In the genomic region with DNA sequence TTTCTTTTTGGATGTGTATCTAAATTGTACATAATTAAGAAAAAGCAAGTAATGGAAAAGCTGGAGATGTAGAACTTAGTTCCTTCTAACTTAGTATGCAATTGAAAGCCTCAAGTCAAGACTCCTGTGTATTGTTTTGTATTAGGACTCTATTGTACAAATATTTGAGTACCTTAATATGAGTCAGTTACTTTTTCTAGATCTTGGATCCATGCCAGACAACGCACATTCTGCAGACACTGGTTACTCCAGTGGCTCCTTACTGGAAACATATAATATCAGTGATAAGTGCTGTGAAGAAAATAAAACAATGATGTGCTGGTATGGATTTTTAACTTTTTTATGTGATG, we compare ENCODE assay signal across 8 cellular contexts. TPM values are rescaled to one million over a fixed set of nuclear protein-coding genes. Genes with fewer than 3 reads are reported as not detected.
A peak's percentile ranks its signal among the peaks of the same experiment; 100 is the strongest.
DNase-seq lines count a peak whose midpoint lies in the region; ATAC-seq and TF ChIP-seq lines count a peak whose summit lies in the region.

No MANE protein-coding gene starts in this region.

- H3K27ac Mint-ChIP-seq in naive B cell: peak overlapping the region; percentile 99 to 100 (median 99)

- peaks cover 22 to 69% (median 40%) of the 10 kb centered on the region in 10 experiments for H3K4me1 ChIP-seq in BLaER1 treated with 17β-estradiol and CSF1 and Interleukin-3, amounts not matched to agents 10 nM and 100 nM
- no peaks in the 10 kb centered on the region for H3K4me1 ChIP-seq in HEK293 (ENCODE audit: control insufficient read depth, insufficient read depth, low read length)

- H3K4me1 Mint-ChIP-seq in naive B cell: peaks cover 32 to 66% (median 52%) of the 10 kb centered on the region in 3 donors

- H3K4me3 Mint-ChIP-seq in naive B cell: peak overlapping the region; percentile 93 to 100 (median 99)

- CTCF ChIA-PET in HEK293 (lab: Yijun Ruan, JAX): interaction anchor here (2.6 kb wide), 1 partner anchor 160 kb away, joined by 18 read pairs; no protein-coding TSS in a partner anchor

- H3K27me3 Mint-ChIP-seq in naive B cell: no peaks in the 10 kb centered on the region

- peaks cover 0 to 28% (median 1%) of the 10 kb centered on the region in 11 experiments; a peak in 10 of 22 replicates for H3K9me3 ChIP-seq in BLaER1 treated with 17β-estradiol and CSF1 and Interleukin-3, amounts not matched to agents 10 nM and 100 nM (replicated peaks in 1 of 11)
- H3K9me3 ChIP-seq in HEK293 (ENCODE audit: control insufficient read depth, insufficient read depth, low read depth, low read length): no peaks in the 10 kb centered on the region

- H3K9ac ChIP-seq in BLaER1 treated with 17β-estradiol and CSF1 and Interleukin-3, amounts not matched to agents 10 nM and 100 nM: peak overlapping the region; percentile 99 to 100 (median 100)

- peaks cover 0 to 45% (median 13%) of the 10 kb centered on the region in 11 experiments; a peak in 16 of 22 replicates for H4K20me1 ChIP-seq in BLaER1 treated with 17β-estradiol and CSF1 and Interleukin-3, amounts not matched to agents 10 nM and 100 nM

- H3K27me3 ChIP-seq in BLaER1 treated with 17β-estradiol and CSF1 and Interleukin-3, amounts not matched to agents 10 nM and 100 nM: no peaks in the 10 kb centered on the region

- H3K4me3 ChIP-seq in BLaER1 treated with 17β-estradiol and CSF1 and Interleukin-3, amounts not matched to agents 10 nM and 100 nM: peak overlapping the region; percentile 87 to 98 (median 95)
- H3K4me3 ChIP-seq in HEK293 (ENCODE audit: low read depth, low read length): peak overlapping the region; percentile 86
- H3K4me3 ChIP-seq in coronary artery: peak overlapping the region; percentile 91

- peaks cover 0 to 16% (median 0%) of the 10 kb centered on the region in 11 experiments; a peak in 6 of 22 replicates for H3K36me3 ChIP-seq in BLaER1 treated with 17β-estradiol and CSF1 and Interleukin-3, amounts not matched to agents 10 nM and 100 nM
- H3K36me3 ChIP-seq in HEK293 (ENCODE audit: control insufficient read depth in 2 of 2, insufficient read depth in 1 of 2, low read length in 2 of 2): no peaks in the 10 kb centered on the region

- no peak for ATAC-seq in naive B cell (ENCODE audit: low read depth in 2 of 2)
- ATAC-seq in GM19467 (IDR thresholded peaks at IDR 0.05; ENCODE audit: unreplicated experiment): no peak
- ATAC-seq in HG03520 (IDR thresholded peaks at IDR 0.05; ENCODE audit: unreplicated experiment): no peak
- ATAC-seq in HG03097 (IDR thresholded peaks at IDR 0.05; ENCODE audit: low FRiP score, unreplicated experiment): no peak

- DNase-seq in SHP77 (lab: John Stamatoyannopoulos, UW) (peak; percentile 53), coronary artery (ENCODE audit: low spot score) (no peak), naive B cell (peak; percentile 7)

- H3K27ac ChIP-seq in BLaER1 treated with 17β-estradiol and CSF1 and Interleukin-3, amounts not matched to agents 10 nM and 100 nM: peak overlapping the region; percentile 99 to 100 (median 100)
- H3K27ac ChIP-seq in HEK293 (ENCODE audit: extremely low read depth, low read depth, low read length) (no peak overlapping the region), coronary artery (peak overlapping the region; percentile 98)

- peaks cover 9 to 13% of the 10 kb centered on the region in 2 donors for H3K36me3 Mint-ChIP-seq in naive B cell

- TF ChIP-seq CTCF in HEK293 (tag by site-specific recombination; IDR thresholded peaks at IDR 0.05) (no peak), coronary artery (IDR thresholded peaks at IDR 0.05) (no peak)

- peaks cover 0 to 3% (median 0%) of the 10 kb centered on the region in 7 donors for H3K9me3 Mint-ChIP-seq in naive B cell

- H3K4me2 ChIP-seq in BLaER1 treated with 17β-estradiol and CSF1 and Interleukin-3, amounts not matched to agents 10 nM and 100 nM: peak overlapping the region; percentile 74 to 98 (median 84)

- POLR2A ChIA-PET in HEK293 (lab: Yijun Ruan, JAX): interaction anchor here (0.6 to 0.8 kb wide), 2 partner anchors 14 to 34 kb away, joined by 3 to 4 read pairs; no protein-coding TSS in a partner anchor

TF ChIP-seq in HEK293, 187 proteins besides CTCF, POLR2A, EP300 and RAD21:
- TF ChIP-seq, protein P1, sequence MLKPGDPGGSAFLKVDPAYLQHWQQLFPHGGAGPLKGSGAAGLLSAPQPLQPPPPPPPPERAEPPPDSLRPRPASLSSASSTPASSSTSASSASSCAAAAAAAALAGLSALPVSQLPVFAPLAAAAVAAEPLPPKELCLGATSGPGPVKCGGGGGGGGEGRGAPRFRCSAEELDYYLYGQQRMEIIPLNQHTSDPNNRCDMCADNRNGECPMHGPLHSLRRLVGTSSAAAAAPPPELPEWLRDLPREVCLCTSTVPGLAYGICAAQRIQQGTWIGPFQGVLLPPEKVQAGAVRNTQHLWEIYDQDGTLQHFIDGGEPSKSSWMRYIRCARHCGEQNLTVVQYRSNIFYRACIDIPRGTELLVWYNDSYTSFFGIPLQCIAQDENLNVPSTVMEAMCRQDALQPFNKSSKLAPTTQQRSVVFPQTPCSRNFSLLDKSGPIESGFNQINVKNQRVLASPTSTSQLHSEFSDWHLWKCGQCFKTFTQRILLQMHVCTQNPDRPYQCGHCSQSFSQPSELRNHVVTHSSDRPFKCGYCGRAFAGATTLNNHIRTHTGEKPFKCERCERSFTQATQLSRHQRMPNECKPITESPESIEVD (tag by site-specific recombination; IDR thresholded peaks at IDR 0.05): peak; percentile 47; the same call in 1 of the 2 replicates
- no peak for TF ChIP-seq ZSCAN30 (tag by site-specific recombination; IDR thresholded peaks at IDR 0.05)

RNA-seq across cellular contexts. Expression of gene SLC39A10, which starts 1.5 kb away (rescaled TPM):
- polyA plus RNA-seq in naive B cell (ENCODE audit: low read depth in 6 of 6): 10 to 100 TPM; 14.8 to 24.4 (median 20.7) TPM
